Comparison of ENCODE assay signal across 30 cellular contexts in the genomic region with DNA sequence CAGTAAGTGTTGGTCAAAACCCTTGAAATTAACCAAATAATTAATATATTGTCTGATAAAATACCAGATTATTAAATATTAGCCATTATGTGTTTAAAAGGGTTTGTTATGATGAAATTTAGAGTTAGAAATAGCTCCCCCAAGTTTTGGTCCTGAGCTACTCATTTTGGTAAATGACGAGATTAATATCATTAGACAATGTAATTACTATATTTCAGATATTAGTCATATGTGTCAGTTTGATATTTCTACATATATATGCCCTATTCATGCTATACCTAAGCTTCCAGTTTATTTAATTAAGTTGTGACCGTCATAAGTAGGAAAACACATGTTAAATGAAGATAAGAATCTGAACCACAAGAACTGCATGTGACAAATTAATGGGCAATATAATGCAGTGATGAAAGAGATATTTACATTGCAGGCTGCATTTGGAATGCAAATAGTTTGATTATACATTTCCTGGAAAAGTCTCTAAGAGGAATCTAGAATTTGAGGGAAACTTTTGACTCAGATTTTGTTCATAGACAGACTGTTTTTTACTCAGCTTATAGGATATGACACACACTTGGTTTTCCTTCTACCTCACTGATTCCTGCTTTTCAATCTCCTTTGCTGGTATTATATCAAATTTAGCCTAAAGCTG.
DNase-seq lines count a peak whose midpoint lies in the region; ATAC-seq, FAIRE-seq and TF ChIP-seq lines count a peak whose summit lies in the region.
"Had no signal": no experiment of that assay in that cellular context is flagged by ENCODE, and none has a peak within 500 bp of the region (broad histone marks: within the 10 kb centered on the region; RNA-seq: fewer than 3 reads in every experiment).

No MANE protein-coding gene starts in this region.

- intact Hi-C loops in endothelial cell of umbilical vein (cut with micrococcal nuclease) = loop anchor here (5.0 to 10.0 kb wide), 3 partner anchors 387 to 1512 kb away; no protein-coding TSS in a partner anchor
- intact Hi-C loops in right cardiac atrium (cut with DNase I) = loop anchor here (5.0 to 10.0 kb wide), 7 partner anchors 212 to 1210 kb away; a partner anchor contains a TSS
- intact Hi-C loops in CD4-positive, alpha-beta memory T cell (cut with micrococcal nuclease) = loop anchor here (5.0 kb wide), 1 partner anchor 227 kb away; a partner anchor contains a TSS

- ATAC-seq in right cardiac atrium = no peak
- no peak for ATAC-seq in stimulated activated naive CD8-positive, alpha-beta T cell treated with anti-CD3 and anti-CD28 coated beads, Interleukin-15, Interleukin-2, amounts not matched to agents 100 U/mL and 50 U/mL, for 24 hours
- ATAC-seq: T-helper 17 cell had no signal

- peaks cover 29% of the 10 kb centered on the region for H3K4me1 ChIP-seq in GM23248 (ENCODE audit: insufficient read depth)
- H3K4me1 ChIP-seq in endothelial cell of umbilical vein (ENCODE audit: control insufficient read depth, extremely low read depth, insufficient read depth, low read length) = peaks cover 24% of the 10 kb centered on the region
- H3K4me1 ChIP-seq in right cardiac atrium (ENCODE audit: control insufficient read depth, insufficient read depth, low read length) = no peaks in the 10 kb centered on the region
- H3K4me1 ChIP-seq in CD4-positive, alpha-beta memory T cell (ENCODE audit: insufficient read depth, low read length) = no peaks in the 10 kb centered on the region
- H3K4me1 ChIP-seq: left ventricle myocardium inferior, sigmoid colon, vagina had no signal

- no peaks in the 10 kb centered on the region for H4K20me1 ChIP-seq in GM23248 (ENCODE audit: insufficient read depth)
- H4K20me1 ChIP-seq in endothelial cell of umbilical vein (replicated peaks; ENCODE audit: control insufficient read depth, extremely low read depth, insufficient read depth, low read length) = no peaks in the 10 kb centered on the region

- no peaks in the 10 kb centered on the region for H3K36me3 Mint-ChIP-seq in CD4-positive, alpha-beta memory T cell
- H3K36me3 Mint-ChIP-seq: brain; CD4-positive, CD25-positive, alpha-beta regulatory T cell had no signal

- in situ Hi-C loops in GM23248 (cut with MboI) = loop anchor here (25.0 kb wide), 1 partner anchor 217 kb away; a partner anchor contains a TSS

- no peak overlapping the region for H3K4me3 Mint-ChIP-seq in CD4-positive, alpha-beta memory T cell
- H3K4me3 Mint-ChIP-seq: activated T-cell treated with anti-CD3 and anti-CD28 coated beads, Interleukin-2, amount 50 U/mL, for 24 hours; brain; CD4-positive, CD25-positive, alpha-beta regulatory T cell; stimulated activated naive CD8-positive, alpha-beta T cell treated with anti-CD3 and anti-CD28 coated beads, Interleukin-15, Interleukin-2, amounts not matched to agents 100 ng/mL and 50 ng/mL, for 24 hours; T-helper 17 cell had no signal

- no peaks in the 10 kb centered on the region for H3K9me1 ChIP-seq in endothelial cell of umbilical vein (replicated peaks; ENCODE audit: control insufficient read depth, extremely low read depth, insufficient read depth, low read length)

- no peaks in the 10 kb centered on the region for H3K9me2 ChIP-seq in GM23248 (ENCODE audit: insufficient read depth)

- peak overlapping the region; percentile 65 for H3K27ac ChIP-seq in GM23248
- H3K27ac ChIP-seq in endothelial cell of umbilical vein (ENCODE audit: insufficient read depth, low read depth, low read length) = peak overlapping the region; percentile 56
- H3K27ac ChIP-seq in right cardiac atrium (ENCODE audit: low read length) = no peak overlapping the region
- no peak overlapping the region for H3K27ac ChIP-seq in CD4-positive, alpha-beta memory T cell (ENCODE audit: low read depth, low read length)
- H3K27ac ChIP-seq: left ventricle myocardium inferior, sigmoid colon, SK-N-MC, thoracic aorta, vagina had no signal

- peaks cover 32% of the 10 kb centered on the region for H3F3A ChIP-seq in GM23248 (ENCODE audit: insufficient read depth)

- POLR2A ChIA-PET in endothelial cell of umbilical vein (lab: Charles Lee) = no interaction called here
- POLR2A ChIA-PET in CD4-positive, alpha-beta memory T cell (lab: Charles Lee; ENCODE audit: partially characterized antibody) = no interaction called here

- H3K27me3 Mint-ChIP-seq in CD4-positive, alpha-beta memory T cell = peaks cover 10 to 16% of the 10 kb centered on the region in 2 donors
- H3K27me3 Mint-ChIP-seq: brain had no signal

- no peaks in the 10 kb centered on the region for H3K9me3 ChIP-seq in GM23248 (ENCODE audit: low read depth)
- no peaks in the 10 kb centered on the region for H3K9me3 ChIP-seq in endothelial cell of umbilical vein (replicated peaks; ENCODE audit: control insufficient read depth, insufficient read depth, low read length)
- H3K9me3 ChIP-seq in right cardiac atrium (ENCODE audit: control insufficient read depth, low read length) = no peaks in the 10 kb centered on the region
- peaks cover 5% of the 10 kb centered on the region; the same call in 1 of the 2 replicates for H3K9me3 ChIP-seq in MG63
- no peaks in the 10 kb centered on the region for H3K9me3 ChIP-seq in CD4-positive, alpha-beta memory T cell (ENCODE audit: control insufficient read depth in 1 of 2, low read length in 2 of 2)
- H3K9me3 ChIP-seq: left ventricle myocardium inferior, sigmoid colon, thoracic aorta, vagina had no signal

- DNase-seq in GM23248 = peak; percentile 64
- peak; percentile 27 for DNase-seq in RKO (ENCODE audit: low spot score)
- DNase-seq in endothelial cell of umbilical vein (ENCODE audit: low read depth, low spot score) = peak; percentile 65
- DNase-seq in skeletal muscle cell (ENCODE audit: low read depth) = peak; percentile 25
- DNase-seq in right cardiac atrium = no peak
- no peak for DNase-seq in stimulated activated naive CD8-positive, alpha-beta T cell treated with anti-CD3 and anti-CD28 coated beads, Interleukin-15, Interleukin-2, amounts not matched to agents 100 U/mL and 50 U/mL, for 24 hours
- no peak for DNase-seq in MG63
- DNase-seq in CD4-positive, alpha-beta memory T cell = no peak
- DNase-seq: activated CD4-positive, alpha-beta T cell treated with anti-CD3 and anti-CD28 coated beads for 48 hours; activated T-cell treated with anti-CD3 and anti-CD28 coated beads, Interleukin-2, amount 50 U/mL, for 24 hours; CD4-positive, CD25-positive, alpha-beta regulatory T cell; erythroblast; H7; KBM-7; left ventricle myocardium inferior; NCI-H1436; NCI-H2081 treated with DMSO at 0.1 percent for 48 hours; NCI-H748 treated with DMSO at 0.1 percent for 48 hours; posterior cingulate gyrus; sigmoid colon; T-helper 17 cell had no signal

- H2AFZ ChIP-seq in GM23248 (no peak overlapping the region), endothelial cell of umbilical vein (ENCODE audit: low read depth, low read length) (peak overlapping the region; percentile 50)

- TF ChIP-seq POLR2A in endothelial cell of umbilical vein (IDR thresholded peaks at IDR 0.05; ENCODE audit: low read depth, low read length) = no peak

- dilution Hi-C loops in endothelial cell of umbilical vein (cut with MboI; ENCODE audit: extremely low pct_ligation_motif_present, low sequenced_read_pairs) = no loop called here

- no peaks in the 10 kb centered on the region for H3K27me3 ChIP-seq in GM23248 (replicated peaks; ENCODE audit: insufficient read depth)
- H3K27me3 ChIP-seq in endothelial cell of umbilical vein (ENCODE audit: control insufficient read depth in 2 of 2, insufficient read depth in 2 of 2, low read length in 2 of 2) = no peaks in the 10 kb centered on the region
- H3K27me3 ChIP-seq in right cardiac atrium (ENCODE audit: control insufficient read depth, insufficient read depth) = peaks cover 2% of the 10 kb centered on the region
- no peaks in the 10 kb centered on the region for H3K27me3 ChIP-seq in MG63
- H3K27me3 ChIP-seq in CD4-positive, alpha-beta memory T cell (ENCODE audit: insufficient read depth, low read length) = no peaks in the 10 kb centered on the region
- H3K27me3 ChIP-seq: sigmoid colon, vagina had no signal

- no peaks in the 10 kb centered on the region for H3K9me3 Mint-ChIP-seq in CD4-positive, alpha-beta memory T cell
- H3K9me3 Mint-ChIP-seq: activated T-cell treated with anti-CD3 and anti-CD28 coated beads, Interleukin-2, amount 50 U/mL, for 24 hours; CD4-positive, CD25-positive, alpha-beta regulatory T cell; stimulated activated naive CD8-positive, alpha-beta T cell treated with anti-CD3 and anti-CD28 coated beads, Interleukin-15, Interleukin-2, amounts not matched to agents 100 ng/mL and 50 ng/mL, for 24 hours had no signal

- CTCF ChIA-PET in endothelial cell of umbilical vein (lab: Charles Lee) = interaction anchor here (0.5 to 6.6 kb wide), 11 partner anchors 11 to 338 kb away, joined by 3 to 116 read pairs (median 5); a partner anchor contains a TSS
- CTCF ChIA-PET in CD4-positive, alpha-beta memory T cell (lab: Charles Lee; ENCODE audit: partially characterized antibody) = interaction anchor here (1.1 to 6.5 kb wide), 3 partner anchors 11 to 1190 kb away, joined by 3 to 61 read pairs (median 5); no protein-coding TSS in a partner anchor

- H3K79me2 ChIP-seq in GM23248 (ENCODE audit: insufficient read depth) (no peaks in the 10 kb centered on the region), endothelial cell of umbilical vein (ENCODE audit: control insufficient read depth, insufficient read depth, low read length) (no peaks in the 10 kb centered on the region)

- no peak for TF ChIP-seq CTCF in endothelial cell of umbilical vein (IDR thresholded peaks at IDR 0.05; ENCODE audit: extremely low read depth in 1 of 2, insufficient read depth in 1 of 2, low read depth in 1 of 2, low read length in 2 of 2)

- H3K27ac Mint-ChIP-seq in CD4-positive, alpha-beta memory T cell = no peak overlapping the region
- H3K27ac Mint-ChIP-seq: activated T-cell treated with anti-CD3 and anti-CD28 coated beads, Interleukin-2, amount 50 U/mL, for 24 hours; brain; CD4-positive, CD25-positive, alpha-beta regulatory T cell; stimulated activated naive CD8-positive, alpha-beta T cell treated with anti-CD3 and anti-CD28 coated beads, Interleukin-15, Interleukin-2, amounts not matched to agents 100 ng/mL and 50 ng/mL, for 24 hours; T-helper 17 cell had no signal

- no TSS peak for BruUV-seq in endothelial cell of umbilical vein (replicated peaks; lab: Mats Ljungman, UMichigan)

- H3K9ac ChIP-seq in GM23248 (0 out of 2 replicates have a peak overlapping the region, but pooled peaks have one; percentile 24), endothelial cell of umbilical vein (replicated peaks; ENCODE audit: extremely low read depth, insufficient read depth, low read length) (no peak overlapping the region)

- H3K4me2 ChIP-seq in GM23248 (ENCODE audit: unreplicated experiment) (peak overlapping the region; percentile 67), endothelial cell of umbilical vein (ENCODE audit: insufficient read depth, low read length) (peak overlapping the region; percentile 59)

- H3K4me3 ChIP-seq in GM23248 (peak overlapping the region; percentile 20), endothelial cell of umbilical vein (replicated peaks in 1 of 3; ENCODE audit: insufficient read depth in 1 of 3, low read depth in 1 of 3, low read length in 3 of 3) (no peak overlapping the region), skeletal muscle cell (ENCODE audit: low read depth, low read length) (no peak overlapping the region), right cardiac atrium (ENCODE audit: low read length) (no peak overlapping the region), MG63 (no peak overlapping the region)
- H3K4me3 ChIP-seq in CD4-positive, alpha-beta memory T cell (ENCODE audit: low read length in 2 of 2) = no peak overlapping the region
- H3K4me3 ChIP-seq: left ventricle myocardium inferior, sigmoid colon, SK-N-MC, thoracic aorta, vagina had no signal

- 4 to 5% methylated on average over 2 of the region's 2 CpGs for WGBS in GM23248 (ENCODE audit: low coverage in 1 of 2, low lambda C conversion rate in 2 of 2, missing lambda C conversion rate in 2 of 2), 2 experiments
- WGBS in right cardiac atrium = 63% methylated on average over 2 of the region's 2 CpGs

- no peaks in the 10 kb centered on the region for H3K4me1 Mint-ChIP-seq in CD4-positive, alpha-beta memory T cell
- H3K4me1 Mint-ChIP-seq: brain; CD4-positive, CD25-positive, alpha-beta regulatory T cell; T-helper 17 cell had no signal

- peak; percentile 87 for FAIRE-seq in endothelial cell of umbilical vein (lab: Jason Lieb, UNC)
- FAIRE-seq: D721Med, GM19239, HTR-8/SVneo, islet of Langerhans had no signal

- H3K36me3 ChIP-seq in GM23248 (ENCODE audit: low read depth) (no peaks in the 10 kb centered on the region), endothelial cell of umbilical vein (ENCODE audit: control insufficient read depth in 2 of 2, extremely low read depth in 1 of 2, insufficient read depth in 2 of 2, low read length in 2 of 2) (no peaks in the 10 kb centered on the region), MG63 (no peaks in the 10 kb centered on the region)
- no peaks in the 10 kb centered on the region for H3K36me3 ChIP-seq in CD4-positive, alpha-beta memory T cell (ENCODE audit: insufficient read depth, low read length)
- H3K36me3 ChIP-seq: left ventricle myocardium inferior, sigmoid colon, thoracic aorta, vagina had no signal

Comparison
In these comparisons a context has a peak if more than half of its experiments do, and no peak if none do; other contexts are left out.
1. DNase-seq: peak in GM23248 (single experiment), RKO (single experiment), endothelial cell of umbilical vein (single experiment) and skeletal muscle cell (single experiment); none in right cardiac atrium (0 of 3), stimulated activated naive CD8-positive, alpha-beta T cell treated with anti-CD3 and anti-CD28 coated beads, Interleukin-15, Interleukin-2, amounts not matched to agents 100 U/mL and 50 U/mL, for 24 hours (single experiment), MG63 (single experiment) and CD4-positive, alpha-beta memory T cell (0 of 5).
2. H3K27ac ChIP-seq: peak in GM23248 (single experiment) and endothelial cell of umbilical vein (single experiment); none in right cardiac atrium (single experiment) and CD4-positive, alpha-beta memory T cell (single experiment).